Comparison of ENCODE assay signal across 1 cellular context in the genomic region with DNA sequence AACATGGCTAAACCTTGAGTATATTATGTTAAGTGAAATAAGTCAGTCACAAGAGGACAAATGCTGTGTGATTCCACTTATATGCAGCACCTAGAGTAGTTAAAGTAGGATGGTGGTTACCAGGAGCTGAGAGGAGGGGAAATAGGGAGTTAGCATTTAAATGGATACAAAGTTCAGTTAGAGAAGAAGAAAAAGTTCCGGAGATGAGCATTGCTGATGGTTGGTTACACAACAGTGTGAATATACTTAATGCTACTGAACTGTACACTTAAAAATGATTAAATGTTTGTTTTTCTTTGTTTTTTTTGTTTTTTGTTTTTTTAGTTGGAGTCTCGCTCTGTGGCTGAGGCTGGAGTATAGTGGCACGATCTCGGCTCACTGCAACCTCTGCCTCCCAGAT.
TF ChIP-seq lines count a peak whose summit lies in the region.

No MANE protein-coding gene starts in this region.

TF ChIP-seq in HepG2, 621 proteins besides CTCF, POLR2A, EP300 and RAD21 (continued from another document and continues in another):
- TF ChIP-seq, protein P1, sequence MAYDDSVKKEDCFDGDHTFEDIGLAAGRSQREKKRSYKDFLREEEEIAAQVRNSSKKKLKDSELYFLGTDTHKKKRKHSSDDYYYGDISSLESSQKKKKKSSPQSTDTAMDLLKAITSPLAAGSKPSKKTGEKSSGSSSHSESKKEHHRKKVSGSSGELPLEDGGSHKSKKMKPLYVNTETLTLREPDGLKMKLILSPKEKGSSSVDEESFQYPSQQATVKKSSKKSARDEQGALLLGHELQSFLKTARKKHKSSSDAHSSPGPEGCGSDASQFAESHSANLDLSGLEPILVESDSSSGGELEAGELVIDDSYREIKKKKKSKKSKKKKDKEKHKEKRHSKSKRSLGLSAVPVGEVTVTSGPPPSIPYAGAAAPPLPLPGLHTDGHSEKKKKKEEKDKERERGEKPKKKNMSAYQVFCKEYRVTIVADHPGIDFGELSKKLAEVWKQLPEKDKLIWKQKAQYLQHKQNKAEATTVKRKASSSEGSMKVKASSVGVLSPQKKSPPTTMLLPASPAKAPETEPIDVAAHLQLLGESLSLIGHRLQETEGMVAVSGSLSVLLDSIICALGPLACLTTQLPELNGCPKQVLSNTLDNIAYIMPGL (CRISPR knock-in tag; IDR thresholded peaks at IDR 0.05; ENCODE audit: borderline replicate concordance in 1 of 2, low read depth in 1 of 2) = no peak
- TF ChIP-seq ATF1 (CRISPR knock-in tag; IDR thresholded peaks at IDR 0.05) (no peak), TAF15 (IDR thresholded peaks at IDR 0.05; ENCODE audit: low read depth, low read length, poor library complexity, severe bottlenecking) (no peak), POLR2G (IDR thresholded peaks at IDR 0.05; ENCODE audit: low read depth, low read length) (no peak), ZSCAN31 (CRISPR knock-in tag; IDR thresholded peaks at IDR 0.05; ENCODE audit: low read depth) (no peak), ARHGAP35 (CRISPR knock-in tag; IDR thresholded peaks at IDR 0.05; ENCODE audit: borderline replicate concordance) (no peak), ZNF878 (CRISPR knock-in tag; IDR thresholded peaks at IDR 0.05) (no peak), ZNF468 (CRISPR knock-in tag; IDR thresholded peaks at IDR 0.05) (no peak), ZNF615 (CRISPR knock-in tag; IDR thresholded peaks at IDR 0.05; ENCODE audit: borderline replicate concordance) (no peak), NRL (CRISPR knock-in tag; IDR thresholded peaks at IDR 0.05; ENCODE audit: borderline replicate concordance) (no peak), KLF11 (CRISPR knock-in tag; IDR thresholded peaks at IDR 0.05) (no peak), RBFOX2 (IDR thresholded peaks at IDR 0.05; ENCODE audit: low read depth, low read length) (no peak), HOXA3 (CRISPR knock-in tag; IDR thresholded peaks at IDR 0.05) (no peak), ZNF143 (CRISPR knock-in tag; IDR thresholded peaks at IDR 0.05) (no peak), SOX13 (IDR thresholded peaks at IDR 0.05) (no peak), SOX13 (CRISPR knock-in tag; conservative IDR thresholded peaks at IDR 0.05 in 1 of 2, IDR thresholded peaks at IDR 0.05 in 1 of 2) (peak in 1 of 2 experiments; percentile 50; a peak in 1 of 4 replicates), KDM4B (CRISPR knock-in tag; IDR thresholded peaks at IDR 0.05) (no peak), KLF16 (CRISPR knock-in tag; IDR thresholded peaks at IDR 0.05) (no peak), FOXP1 (IDR thresholded peaks at IDR 0.05) (no peak), FOXP1 (CRISPR knock-in tag; IDR thresholded peaks at IDR 0.05) (peak; percentile 35; the same call in 1 of the 2 replicates), SAFB2 (CRISPR knock-in tag; IDR thresholded peaks at IDR 0.05; ENCODE audit: borderline replicate concordance, low read depth) (no peak), SMARCC2 (IDR thresholded peaks at IDR 0.05) (no peak), PHF20 (CRISPR knock-in tag; IDR thresholded peaks at IDR 0.05) (no peak), ZNF501 (CRISPR knock-in tag; IDR thresholded peaks at IDR 0.05) (no peak), ZNF850 (CRISPR knock-in tag; conservative IDR thresholded peaks at IDR 0.05) (no peak), CEBPG (CRISPR knock-in tag; IDR thresholded peaks at IDR 0.05) (peak; percentile 57), GPN1 (CRISPR knock-in tag; IDR thresholded peaks at IDR 0.05; ENCODE audit: borderline replicate concordance) (no peak), CEBPB (IDR thresholded peaks at IDR 0.05; ENCODE audit: borderline replicate concordance, low read depth, low read length) (no peak), THYN1 (CRISPR knock-in tag; IDR thresholded peaks at IDR 0.05; ENCODE audit: borderline replicate concordance, low read depth) (no peak), MEIS1 (CRISPR knock-in tag; IDR thresholded peaks at IDR 0.05; ENCODE audit: borderline replicate concordance) (no peak), ZFP1 (CRISPR knock-in tag; IDR thresholded peaks at IDR 0.05) (no peak), ZNF891 (CRISPR knock-in tag; IDR thresholded peaks at IDR 0.05) (no peak), NCOA1 (CRISPR knock-in tag; IDR thresholded peaks at IDR 0.05) (no peak), NCOA5 (CRISPR knock-in tag; IDR thresholded peaks at IDR 0.05) (no peak), ZNF282 (IDR thresholded peaks at IDR 0.05; ENCODE audit: partially characterized antibody) (no peak), SPEN (CRISPR knock-in tag; IDR thresholded peaks at IDR 0.05; ENCODE audit: low read depth) (no peak), GATAD1 (CRISPR knock-in tag; IDR thresholded peaks at IDR 0.05) (no peak), TP53 (CRISPR knock-in tag; conservative IDR thresholded peaks at IDR 0.05) (no peak), TAF1 (CRISPR knock-in tag; IDR thresholded peaks at IDR 0.05) (no peak), ZKSCAN5 (CRISPR knock-in tag; IDR thresholded peaks at IDR 0.05) (no peak), ZSCAN9 (CRISPR knock-in tag; IDR thresholded peaks at IDR 0.05; ENCODE audit: borderline replicate concordance) (no peak), POGZ (CRISPR knock-in tag; IDR thresholded peaks at IDR 0.05) (0 out of 2 replicates have a peak, but pooled peaks have one; percentile 48)
- TF ChIP-seq, protein P2, sequence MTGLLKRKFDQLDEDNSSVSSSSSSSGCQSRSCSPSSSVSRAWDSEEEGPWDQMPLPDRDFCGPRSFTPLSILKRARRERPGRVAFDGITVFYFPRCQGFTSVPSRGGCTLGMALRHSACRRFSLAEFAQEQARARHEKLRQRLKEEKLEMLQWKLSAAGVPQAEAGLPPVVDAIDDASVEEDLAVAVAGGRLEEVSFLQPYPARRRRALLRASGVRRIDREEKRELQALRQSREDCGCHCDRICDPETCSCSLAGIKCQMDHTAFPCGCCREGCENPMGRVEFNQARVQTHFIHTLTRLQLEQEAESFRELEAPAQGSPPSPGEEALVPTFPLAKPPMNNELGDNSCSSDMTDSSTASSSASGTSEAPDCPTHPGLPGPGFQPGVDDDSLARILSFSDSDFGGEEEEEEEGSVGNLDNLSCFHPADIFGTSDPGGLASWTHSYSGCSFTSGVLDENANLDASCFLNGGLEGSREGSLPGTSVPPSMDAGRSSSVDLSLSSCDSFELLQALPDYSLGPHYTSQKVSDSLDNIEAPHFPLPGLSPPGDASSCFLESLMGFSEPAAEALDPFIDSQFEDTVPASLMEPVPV (CRISPR knock-in tag; IDR thresholded peaks at IDR 0.05) = no peak
- TF ChIP-seq, protein P3, sequence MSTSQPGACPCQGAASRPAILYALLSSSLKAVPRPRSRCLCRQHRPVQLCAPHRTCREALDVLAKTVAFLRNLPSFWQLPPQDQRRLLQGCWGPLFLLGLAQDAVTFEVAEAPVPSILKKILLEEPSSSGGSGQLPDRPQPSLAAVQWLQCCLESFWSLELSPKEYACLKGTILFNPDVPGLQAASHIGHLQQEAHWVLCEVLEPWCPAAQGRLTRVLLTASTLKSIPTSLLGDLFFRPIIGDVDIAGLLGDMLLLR (CRISPR knock-in tag; IDR thresholded peaks at IDR 0.05) = no peak
- TF ChIP-seq, protein P4, sequence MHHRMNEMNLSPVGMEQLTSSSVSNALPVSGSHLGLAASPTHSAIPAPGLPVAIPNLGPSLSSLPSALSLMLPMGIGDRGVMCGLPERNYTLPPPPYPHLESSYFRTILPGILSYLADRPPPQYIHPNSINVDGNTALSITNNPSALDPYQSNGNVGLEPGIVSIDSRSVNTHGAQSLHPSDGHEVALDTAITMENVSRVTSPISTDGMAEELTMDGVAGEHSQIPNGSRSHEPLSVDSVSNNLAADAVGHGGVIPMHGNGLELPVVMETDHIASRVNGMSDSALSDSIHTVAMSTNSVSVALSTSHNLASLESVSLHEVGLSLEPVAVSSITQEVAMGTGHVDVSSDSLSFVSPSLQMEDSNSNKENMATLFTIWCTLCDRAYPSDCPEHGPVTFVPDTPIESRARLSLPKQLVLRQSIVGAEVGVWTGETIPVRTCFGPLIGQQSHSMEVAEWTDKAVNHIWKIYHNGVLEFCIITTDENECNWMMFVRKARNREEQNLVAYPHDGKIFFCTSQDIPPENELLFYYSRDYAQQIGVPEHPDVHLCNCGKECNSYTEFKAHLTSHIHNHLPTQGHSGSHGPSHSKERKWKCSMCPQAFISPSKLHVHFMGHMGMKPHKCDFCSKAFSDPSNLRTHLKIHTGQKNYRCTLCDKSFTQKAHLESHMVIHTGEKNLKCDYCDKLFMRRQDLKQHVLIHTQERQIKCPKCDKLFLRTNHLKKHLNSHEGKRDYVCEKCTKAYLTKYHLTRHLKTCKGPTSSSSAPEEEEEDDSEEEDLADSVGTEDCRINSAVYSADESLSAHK (CRISPR knock-in tag; IDR thresholded peaks at IDR 0.05; ENCODE audit: borderline replicate concordance) = no peak
- TF ChIP-seq, protein P5, sequence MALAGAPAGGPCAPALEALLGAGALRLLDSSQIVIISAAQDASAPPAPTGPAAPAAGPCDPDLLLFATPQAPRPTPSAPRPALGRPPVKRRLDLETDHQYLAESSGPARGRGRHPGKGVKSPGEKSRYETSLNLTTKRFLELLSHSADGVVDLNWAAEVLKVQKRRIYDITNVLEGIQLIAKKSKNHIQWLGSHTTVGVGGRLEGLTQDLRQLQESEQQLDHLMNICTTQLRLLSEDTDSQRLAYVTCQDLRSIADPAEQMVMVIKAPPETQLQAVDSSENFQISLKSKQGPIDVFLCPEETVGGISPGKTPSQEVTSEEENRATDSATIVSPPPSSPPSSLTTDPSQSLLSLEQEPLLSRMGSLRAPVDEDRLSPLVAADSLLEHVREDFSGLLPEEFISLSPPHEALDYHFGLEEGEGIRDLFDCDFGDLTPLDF (CRISPR knock-in tag; IDR thresholded peaks at IDR 0.05) = no peak
- TF ChIP-seq, protein P6, sequence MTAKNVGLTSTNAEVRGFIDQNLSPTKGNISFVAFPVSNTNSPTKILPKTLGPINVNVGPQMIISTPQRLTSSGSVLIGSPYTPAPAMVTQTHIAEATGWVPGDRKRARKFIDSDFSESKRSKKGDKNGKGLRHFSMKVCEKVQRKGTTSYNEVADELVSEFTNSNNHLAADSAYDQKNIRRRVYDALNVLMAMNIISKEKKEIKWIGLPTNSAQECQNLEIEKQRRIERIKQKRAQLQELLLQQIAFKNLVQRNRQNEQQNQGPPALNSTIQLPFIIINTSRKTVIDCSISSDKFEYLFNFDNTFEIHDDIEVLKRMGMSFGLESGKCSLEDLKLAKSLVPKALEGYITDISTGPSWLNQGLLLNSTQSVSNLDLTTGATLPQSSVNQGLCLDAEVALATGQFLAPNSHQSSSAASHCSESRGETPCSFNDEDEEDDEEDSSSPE (CRISPR knock-in tag; IDR thresholded peaks at IDR 0.05) = no peak
- TF ChIP-seq, protein P7, sequence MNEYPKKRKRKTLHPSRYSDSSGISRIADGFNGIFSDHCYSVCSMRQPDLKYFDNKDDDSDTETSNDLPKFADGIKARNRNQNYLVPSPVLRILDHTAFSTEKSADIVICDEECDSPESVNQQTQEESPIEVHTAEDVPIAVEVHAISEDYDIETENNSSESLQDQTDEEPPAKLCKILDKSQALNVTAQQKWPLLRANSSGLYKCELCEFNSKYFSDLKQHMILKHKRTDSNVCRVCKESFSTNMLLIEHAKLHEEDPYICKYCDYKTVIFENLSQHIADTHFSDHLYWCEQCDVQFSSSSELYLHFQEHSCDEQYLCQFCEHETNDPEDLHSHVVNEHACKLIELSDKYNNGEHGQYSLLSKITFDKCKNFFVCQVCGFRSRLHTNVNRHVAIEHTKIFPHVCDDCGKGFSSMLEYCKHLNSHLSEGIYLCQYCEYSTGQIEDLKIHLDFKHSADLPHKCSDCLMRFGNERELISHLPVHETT (CRISPR knock-in tag; conservative IDR thresholded peaks at IDR 0.05) = no peak
- TF ChIP-seq, protein P8, sequence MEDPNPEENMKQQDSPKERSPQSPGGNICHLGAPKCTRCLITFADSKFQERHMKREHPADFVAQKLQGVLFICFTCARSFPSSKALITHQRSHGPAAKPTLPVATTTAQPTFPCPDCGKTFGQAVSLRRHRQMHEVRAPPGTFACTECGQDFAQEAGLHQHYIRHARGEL (CRISPR knock-in tag; IDR thresholded peaks at IDR 0.05) = no peak
- TF ChIP-seq, protein P9, sequence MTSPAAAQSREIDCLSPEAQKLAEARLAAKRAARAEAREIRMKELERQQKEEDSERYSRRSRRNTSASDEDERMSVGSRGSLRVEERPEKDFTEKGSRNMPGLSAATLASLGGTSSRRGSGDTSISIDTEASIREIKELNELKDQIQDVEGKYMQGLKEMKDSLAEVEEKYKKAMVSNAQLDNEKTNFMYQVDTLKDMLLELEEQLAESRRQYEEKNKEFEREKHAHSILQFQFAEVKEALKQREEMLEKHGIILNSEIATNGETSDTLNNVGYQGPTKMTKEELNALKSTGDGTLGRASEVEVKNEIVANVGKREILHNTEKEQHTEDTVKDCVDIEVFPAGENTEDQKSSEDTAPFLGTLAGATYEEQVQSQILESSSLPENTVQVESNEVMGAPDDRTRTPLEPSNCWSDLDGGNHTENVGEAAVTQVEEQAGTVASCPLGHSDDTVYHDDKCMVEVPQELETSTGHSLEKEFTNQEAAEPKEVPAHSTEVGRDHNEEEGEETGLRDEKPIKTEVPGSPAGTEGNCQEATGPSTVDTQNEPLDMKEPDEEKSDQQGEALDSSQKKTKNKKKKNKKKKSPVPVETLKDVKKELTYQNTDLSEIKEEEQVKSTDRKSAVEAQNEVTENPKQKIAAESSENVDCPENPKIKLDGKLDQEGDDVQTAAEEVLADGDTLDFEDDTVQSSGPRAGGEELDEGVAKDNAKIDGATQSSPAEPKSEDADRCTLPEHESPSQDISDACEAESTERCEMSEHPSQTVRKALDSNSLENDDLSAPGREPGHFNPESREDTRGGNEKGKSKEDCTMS (CRISPR knock-in tag; conservative IDR thresholded peaks at IDR 0.05) = no peak
- TF ChIP-seq, protein P10, sequence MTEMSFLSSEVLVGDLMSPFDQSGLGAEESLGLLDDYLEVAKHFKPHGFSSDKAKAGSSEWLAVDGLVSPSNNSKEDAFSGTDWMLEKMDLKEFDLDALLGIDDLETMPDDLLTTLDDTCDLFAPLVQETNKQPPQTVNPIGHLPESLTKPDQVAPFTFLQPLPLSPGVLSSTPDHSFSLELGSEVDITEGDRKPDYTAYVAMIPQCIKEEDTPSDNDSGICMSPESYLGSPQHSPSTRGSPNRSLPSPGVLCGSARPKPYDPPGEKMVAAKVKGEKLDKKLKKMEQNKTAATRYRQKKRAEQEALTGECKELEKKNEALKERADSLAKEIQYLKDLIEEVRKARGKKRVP (CRISPR knock-in tag; IDR thresholded peaks at IDR 0.05) = no peak
- TF ChIP-seq, protein P11, sequence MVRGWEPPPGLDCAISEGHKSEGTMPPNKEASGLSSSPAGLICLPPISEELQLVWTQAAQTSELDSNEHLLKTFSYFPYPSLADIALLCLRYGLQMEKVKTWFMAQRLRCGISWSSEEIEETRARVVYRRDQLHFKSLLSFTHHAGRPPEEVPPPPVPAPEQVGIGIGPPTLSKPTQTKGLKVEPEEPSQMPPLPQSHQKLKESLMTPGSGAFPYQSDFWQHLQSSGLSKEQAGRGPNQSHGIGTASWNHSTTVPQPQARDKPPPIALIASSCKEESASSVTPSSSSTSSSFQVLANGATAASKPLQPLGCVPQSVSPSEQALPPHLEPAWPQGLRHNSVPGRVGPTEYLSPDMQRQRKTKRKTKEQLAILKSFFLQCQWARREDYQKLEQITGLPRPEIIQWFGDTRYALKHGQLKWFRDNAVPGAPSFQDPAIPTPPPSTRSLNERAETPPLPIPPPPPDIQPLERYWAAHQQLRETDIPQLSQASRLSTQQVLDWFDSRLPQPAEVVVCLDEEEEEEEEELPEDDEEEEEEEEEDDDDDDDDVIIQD (CRISPR knock-in tag; IDR thresholded peaks at IDR 0.05; ENCODE audit: low read depth) = peak; percentile 60; the same call in 1 of the 2 replicates
